26 cellular contexts compared by ENCODE assay signal in genomic region chr12:84732941-84733340, GRCh38.
"Had no signal": no experiment of that assay in that cellular context is flagged by ENCODE, and none has a peak within 500 bp of the region (broad histone marks: within the 10 kb centered on the region; RNA-seq: fewer than 3 reads in every experiment).

No MANE protein-coding gene starts in this region.

- H3K79me2 ChIP-seq: hepatocyte had no signal

- H3K4me2 ChIP-seq: hepatocyte had no signal

- H3K27ac ChIP-seq: colonic mucosa, esophagus muscularis mucosa, gastrocnemius medialis, heart left ventricle, hepatocyte, lower lobe of right lung had no signal

- H3K36me3 ChIP-seq: colonic mucosa, esophagus muscularis mucosa, gastrocnemius medialis, heart left ventricle, lower lobe of right lung had no signal

- H3K27me3 ChIP-seq: colonic mucosa, esophagus muscularis mucosa, gastrocnemius medialis, heart left ventricle, hepatocyte had no signal

- H3K9me3 ChIP-seq: colonic mucosa, esophagus muscularis mucosa, gastrocnemius medialis, heart left ventricle, lower lobe of right lung, mucosa of descending colon had no signal

- H3K27ac Mint-ChIP-seq: dendritic cell treated with granulocyte-macrophage colony-stimulating factor and Interleukin-4, amounts not matched to agents 40 ng/mL and 50 ng/mL, for 4 days; effector memory CD8-positive, alpha-beta T cell; endodermal cell; immature natural killer cell; mesothelial cell of epicardium; naive B cell; naive thymus-derived CD8-positive, alpha-beta T cell had no signal

- H3K36me3 Mint-ChIP-seq: immature natural killer cell; naive B cell; naive thymus-derived CD8-positive, alpha-beta T cell had no signal

- H3K4me1 Mint-ChIP-seq: immature natural killer cell; naive B cell; naive thymus-derived CD8-positive, alpha-beta T cell had no signal

- H3K4me3 ChIP-seq: colonic mucosa, esophagus muscularis mucosa, gastrocnemius medialis, heart left ventricle, hepatocyte, lower lobe of right lung, mucosa of descending colon had no signal

- H3K27me3 Mint-ChIP-seq: dendritic cell treated with granulocyte-macrophage colony-stimulating factor and Interleukin-4, amounts not matched to agents 40 ng/mL and 50 ng/mL, for 4 days; effector memory CD8-positive, alpha-beta T cell; naive B cell; naive thymus-derived CD8-positive, alpha-beta T cell had no signal

- H2AFZ ChIP-seq: hepatocyte had no signal

- ATAC-seq: effector memory CD8-positive, alpha-beta T cell; gastrocnemius medialis; heart left ventricle; left colon; left lobe of liver; left ventricle myocardium superior; lower lobe of right lung; mucosa of descending colon; naive thymus-derived CD8-positive, alpha-beta T cell had no signal

- H3K9me3 Mint-ChIP-seq: dendritic cell treated with granulocyte-macrophage colony-stimulating factor and Interleukin-4, amounts not matched to agents 40 ng/mL and 50 ng/mL, for 4 days; endodermal cell had no signal

- H3K4me1 ChIP-seq: colonic mucosa, esophagus muscularis mucosa, gastrocnemius medialis, heart left ventricle, lower lobe of right lung had no signal

- H3K4me3 Mint-ChIP-seq: dendritic cell treated with granulocyte-macrophage colony-stimulating factor and Interleukin-4, amounts not matched to agents 40 ng/mL and 50 ng/mL, for 4 days; effector memory CD8-positive, alpha-beta T cell; endodermal cell; immature natural killer cell; mesothelial cell of epicardium; naive B cell; naive thymus-derived CD8-positive, alpha-beta T cell had no signal

- DNase-seq: colonic mucosa; cortex of kidney; effector CD8-positive, alpha-beta T cell; effector memory CD8-positive, alpha-beta T cell; endodermal cell; foreskin melanocyte; gastrocnemius medialis; glutamatergic neuron; heart left ventricle; hypothalamus; immature natural killer cell; islet precursor cell; kidney; kidney glomerular epithelial cell; left colon; left ventricle myocardium superior; lower lobe of right lung; mesenchymal stem cell; mucosa of descending colon; naive B cell; naive thymus-derived CD8-positive, alpha-beta T cell had no signal
